ENCODE assay signal across 12 cellular contexts in genomic region chr2:178238750-178239149, GRCh38. TPM values are rescaled to one million over a fixed set of nuclear protein-coding genes. Genes with fewer than 3 reads are reported as not detected.
DNase-seq lines count a peak whose midpoint lies in the region; ATAC-seq and TF ChIP-seq lines count a peak whose summit lies in the region.
"Had no signal": no experiment of that assay in that cellular context is flagged by ENCODE, and none has a peak within 500 bp of the region (broad histone marks: within the 10 kb centered on the region; RNA-seq: fewer than 3 reads in every experiment).

No MANE protein-coding gene starts in this region.

- H3K4me2 ChIP-seq in PC-3 (ENCODE audit: low read length), result peak overlapping the region; percentile 55; the same call in 1 of the 2 replicates
- H3K4me2 ChIP-seq: BLaER1 had no signal

- H2AFZ ChIP-seq in ACC112 (ENCODE audit: low read length, unreplicated experiment) (no peak overlapping the region), PC-3 (ENCODE audit: low read length) (no peak overlapping the region)

- no peak for DNase-seq in PC-3
- DNase-seq in left lobe of liver (ENCODE audit: low spot score), result no peak
- no peak for DNase-seq in HT-29 (ENCODE audit: low spot score)
- DNase-seq in ascending aorta (ENCODE audit: low spot score in 2 of 2), result no peak
- no peak for DNase-seq in stomach
- DNase-seq: Calu3; CD8-positive, alpha-beta T cell; DMS79 treated with DMSO at 0.1 percent for 48 hours; GF-D8 had no signal

- TF ChIP-seq POLR2A in stomach (IDR thresholded peaks at IDR 0.05), result no peak

- TF ChIP-seq CTCF in PC-3 (conservative IDR thresholded peaks at IDR 0.05; ENCODE audit: low read depth, low read length) (no peak), ascending aorta (IDR thresholded peaks at IDR 0.05) (no peak), stomach (IDR thresholded peaks at IDR 0.05) (no peak)

- H3K36me3 ChIP-seq in ACC112 (ENCODE audit: insufficient read depth, low read length), result no peaks in the 10 kb centered on the region
- no peaks in the 10 kb centered on the region for H3K36me3 ChIP-seq in PC-3 (ENCODE audit: low read depth, low read length)
- H3K36me3 ChIP-seq in ascending aorta, result no peaks in the 10 kb centered on the region
- no peaks in the 10 kb centered on the region for H3K36me3 ChIP-seq in stomach
- H3K36me3 ChIP-seq: BLaER1, HAP-1 had no signal

- CTCF ChIA-PET in PC-3 (lab: Charles Lee), result no interaction called here

- H3K27ac ChIP-seq in ACC112 (ENCODE audit: low read depth, low read length), result peak overlapping the region; percentile 75
- peak overlapping the region; percentile 73 for H3K27ac ChIP-seq in PC-3 (ENCODE audit: low read length)
- H3K27ac ChIP-seq in ascending aorta, result no peak overlapping the region
- no peak overlapping the region for H3K27ac ChIP-seq in stomach
- H3K27ac ChIP-seq: BLaER1 had no signal

- ATAC-seq in PC-3 (no peak), left lobe of liver (peak; percentile 70)
- ATAC-seq: CD8-positive, alpha-beta T cell had no signal

- no TSS peak for BruUV-seq in PC-3 (replicated peaks; lab: Mats Ljungman, UMichigan)

- H3K79me2 ChIP-seq in ACC112 (ENCODE audit: control insufficient read depth, insufficient read depth, low read length, unreplicated experiment) (no peaks in the 10 kb centered on the region), PC-3 (ENCODE audit: low read length) (no peaks in the 10 kb centered on the region)

- intact Hi-C loops in PC-3 (cut with micrococcal nuclease), result no loop called here
- intact Hi-C loops in ascending aorta (cut with DNase I), result no loop called here
- intact Hi-C loops in stomach (cut with DNase I; ENCODE audit: low total_unique reads), result no loop called here

- POLR2A ChIA-PET in PC-3 (lab: Charles Lee; ENCODE audit: unreplicated experiment), result no interaction called here

- H3K9ac ChIP-seq in PC-3 (ENCODE audit: low read length), result no peak overlapping the region
- H3K9ac ChIP-seq: BLaER1 had no signal

- H3K27me3 ChIP-seq in ACC112 (ENCODE audit: insufficient read depth, low read length) (no peaks in the 10 kb centered on the region), PC-3 (ENCODE audit: low read length) (no peaks in the 10 kb centered on the region), ascending aorta (no peaks in the 10 kb centered on the region), stomach (no peaks in the 10 kb centered on the region)
- H3K27me3 ChIP-seq: BLaER1 had no signal

- H3K9me3 ChIP-seq in PC-3 (ENCODE audit: low read length) (no peaks in the 10 kb centered on the region), ascending aorta (no peaks in the 10 kb centered on the region), stomach (no peaks in the 10 kb centered on the region)
- H3K9me3 ChIP-seq: BLaER1, HAP-1 had no signal

- no peak for TF ChIP-seq EP300 in stomach (IDR thresholded peaks at IDR 0.05)

- H3K4me3 ChIP-seq in ACC112 (ENCODE audit: low read depth, low read length) (peak overlapping the region; percentile 21; the same call in 1 of the 2 replicates), PC-3 (ENCODE audit: low read length) (no peak overlapping the region), ascending aorta (no peak overlapping the region), stomach (no peak overlapping the region)
- H3K4me3 ChIP-seq: BLaER1, HAP-1 had no signal

- H4K20me1 ChIP-seq in PC-3 (ENCODE audit: low read length), result no peaks in the 10 kb centered on the region
- H4K20me1 ChIP-seq: BLaER1 had no signal

- H3F3A ChIP-seq in PC-3 (ENCODE audit: low read length, unreplicated experiment), result no peaks in the 10 kb centered on the region

- peaks cover 42% of the 10 kb centered on the region for H3K4me1 ChIP-seq in ACC112 (ENCODE audit: control insufficient read depth, insufficient read depth, low read length, unreplicated experiment)
- H3K4me1 ChIP-seq in PC-3 (ENCODE audit: insufficient read depth, low read length), result peaks cover 26% of the 10 kb centered on the region
- H3K4me1 ChIP-seq in ascending aorta, result no peaks in the 10 kb centered on the region
- H3K4me1 ChIP-seq in stomach, result peaks cover 0 to 11% (median 5%) of the 10 kb centered on the region in 4 donors
- H3K4me1 ChIP-seq: BLaER1, HAP-1 had no signal

- WGBS in stomach, 5 donors, result 72 to 87% (median 76%) methylated on average over 2 of the region's 2 CpGs

- no peaks in the 10 kb centered on the region for H3K9me2 ChIP-seq in PC-3 (replicated peaks; ENCODE audit: low read length)

RNA-seq across cellular contexts. Expression of gene OSBPL6, which starts 44.4 kb away (rescaled TPM):
- total RNA-seq in PC-3 (2014; rRNA removed) (2.8 and 4.0 TPM in 2 replicates), left lobe of liver (1.8 TPM), ascending aorta (1.4 TPM), stomach (10 to 100 TPM in 1 of 5 donors, 1 to 10 TPM in 2, under 1 TPM in 2; 0.29 to 77.6 (median 1.5) TPM)
- not detected in 2 replicates for total RNA-seq in HT-29 (2014; rRNA removed; shearing (Covaris generic))
- polyA plus RNA-seq in stomach, result 1 to 10 TPM in 1 of 3 donors, under 1 TPM in 2; 0.31 to 1.1 (median 0.85) TPM

Comparison
In these comparisons a context has a peak if more than half of its experiments do, and no peak if none do; other contexts are left out.
1. H3K27ac ChIP-seq: peak in ACC112 (single experiment) and PC-3 (single experiment); none in ascending aorta (0 of 2) and stomach (0 of 5).